In the genomic region with DNA sequence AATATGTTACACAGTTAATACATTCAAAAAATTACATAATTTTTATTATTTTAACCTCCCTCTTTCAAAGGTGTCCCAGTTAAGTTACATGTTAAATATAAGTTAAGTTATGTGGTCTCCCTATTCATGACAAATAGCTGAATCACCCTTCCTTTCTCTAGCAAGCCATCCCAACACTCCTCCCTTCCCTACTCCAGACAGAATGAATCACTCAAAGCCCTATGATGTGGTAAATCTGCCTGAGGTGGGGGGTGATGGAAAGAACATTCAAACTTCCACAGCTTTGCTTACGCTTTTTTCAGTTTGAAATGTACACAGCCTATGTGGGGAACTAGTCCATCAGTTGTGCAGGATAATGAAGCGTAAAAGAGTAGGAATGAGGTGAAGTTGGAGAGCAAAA, we compare ENCODE assay signal across 12 cellular contexts.
DNase-seq lines count a peak whose midpoint lies in the region; ATAC-seq lines count a peak whose summit lies in the region.
"Had no signal": no experiment of that assay in that cellular context is flagged by ENCODE, and none has a peak within 500 bp of the region (broad histone marks: within the 10 kb centered on the region; RNA-seq: fewer than 3 reads in every experiment).

No MANE protein-coding gene starts in this region.

- peak; percentile 95 for DNase-seq in ELR (ENCODE audit: low read depth)
- peak; percentile 31 for DNase-seq in NCI-H460 (ENCODE audit: extremely low read depth, low read depth)
- peak; percentile 76 for DNase-seq in dedifferentiated amniotic fluid mesenchymal stem cell (ENCODE audit: extremely low spot score)
- peak; percentile 87 for DNase-seq in myocyte (ENCODE audit: low read depth)
- no peak for DNase-seq in activated CD8-positive, alpha-beta memory T cell treated with anti-CD3 and anti-CD28 coated beads, Interleukin-2, amount 50 U/mL, for 48 hours
- DNase-seq in stimulated activated naive CD4-positive, alpha-beta T cell treated with Interleukin-2 at 50 U/mL for 16 hours (lab: John Stamatoyannopoulos, UW) = no peak
- no peak for DNase-seq in stimulated activated CD4-positive, alpha-beta T cell treated with anti-CD3 and anti-CD28 coated beads, Interleukin-4, amount 100 ng/mL, for 4 hours
- DNase-seq: NCI-H1694; stimulated activated naive B cell treated with anti-CD40 and anti-IgM and Interleukin-4, amounts not matched to agents 10 μg/mL and 1 μg/mL and 100 μg/mL, for 72 hours had no signal

- no peak for ATAC-seq in GM21619 (IDR thresholded peaks at IDR 0.05; ENCODE audit: unreplicated experiment)
- ATAC-seq: left lobe of liver; sciatic nerve; stimulated activated naive B cell treated with anti-CD40 and anti-IgM and Interleukin-4, amounts not matched to agents 10 μg/mL and 1 μg/mL and 100 μg/mL, for 72 hours had no signal

Comparison
In these comparisons a context has a peak if more than half of its experiments do, and no peak if none do; other contexts are left out.
1. DNase-seq: peak in ELR (single experiment), NCI-H460 (single experiment), dedifferentiated amniotic fluid mesenchymal stem cell (single experiment) and myocyte (single experiment); none in activated CD8-positive, alpha-beta memory T cell treated with anti-CD3 and anti-CD28 coated beads, Interleukin-2, amount 50 U/mL, for 48 hours (single experiment), stimulated activated naive CD4-positive, alpha-beta T cell treated with Interleukin-2 at 50 U/mL for 16 hours (single experiment) and stimulated activated CD4-positive, alpha-beta T cell treated with anti-CD3 and anti-CD28 coated beads, Interleukin-4, amount 100 ng/mL, for 4 hours (0 of 2).